Comparison of ENCODE assay signal across 15 cellular contexts in the genomic region with DNA sequence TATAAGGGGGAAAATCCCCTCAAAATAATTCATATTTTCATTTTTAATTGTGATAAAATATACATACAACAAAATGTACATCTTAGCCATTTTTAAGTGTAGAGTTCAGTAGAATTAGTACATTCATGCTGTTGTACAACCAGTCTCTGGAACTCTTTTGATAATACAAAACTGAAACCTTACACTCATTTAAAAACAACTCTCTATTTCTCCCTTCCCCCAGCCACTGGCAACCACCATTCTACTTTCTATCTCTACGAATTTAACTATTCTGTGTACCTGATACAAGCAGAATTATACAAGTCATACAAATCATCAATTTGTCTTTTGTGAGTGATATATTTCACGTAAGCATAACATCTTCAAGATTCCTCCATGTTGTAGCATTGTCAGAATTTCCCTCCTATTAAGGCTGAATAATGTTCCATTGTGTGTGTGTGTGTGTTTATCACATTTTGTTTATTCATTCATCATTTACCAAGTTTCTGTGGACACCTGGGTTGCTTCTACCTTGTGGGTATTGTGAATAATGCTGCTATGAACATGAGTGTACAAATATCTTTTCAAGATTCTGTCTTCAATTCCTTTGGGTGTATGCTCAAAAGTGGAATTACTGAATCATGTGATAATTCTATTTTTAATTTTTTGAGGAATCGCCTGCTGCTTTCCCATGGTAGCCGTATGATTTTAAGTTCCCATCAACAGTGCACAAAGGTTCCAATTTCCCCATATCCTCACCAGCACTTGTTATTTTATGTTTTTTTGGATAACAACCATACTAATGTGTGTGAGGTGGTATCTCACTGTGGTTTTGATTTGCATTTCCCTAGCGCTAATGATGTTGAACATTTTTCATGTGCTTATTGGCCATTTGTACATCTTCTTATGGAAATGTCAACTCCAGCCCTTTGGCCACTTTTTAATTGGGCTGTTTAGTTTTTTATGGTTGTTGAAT. TPM values are rescaled to one million over a fixed set of nuclear protein-coding genes. Genes with fewer than 3 reads are reported as not detected.
DNase-seq lines count a peak whose midpoint lies in the region; ATAC-seq lines count a peak whose summit lies in the region.
"Had no signal": no experiment of that assay in that cellular context is flagged by ENCODE, and none has a peak within 500 bp of the region (broad histone marks: within the 10 kb centered on the region; RNA-seq: fewer than 3 reads in every experiment).

No MANE protein-coding gene starts in this region.

- peaks cover 19% of the 10 kb centered on the region for H3K4me1 Mint-ChIP-seq in activated CD4-positive, alpha-beta memory T cell treated with anti-CD3 and anti-CD28 coated beads for 36 hours (ENCODE audit: low read depth)
- peaks cover 18% of the 10 kb centered on the region for H3K4me1 Mint-ChIP-seq in activated CD4-positive, alpha-beta memory T cell treated with anti-CD3 and anti-CD28 coated beads, Interleukin-2, amount 10 ng/mL, durations not matched to agents 7 days and 5 days
- H3K4me1 Mint-ChIP-seq in activated T-helper 2 cell treated with anti-CD3 and anti-CD28 coated beads, Interferon-gamma antibody, Interleukin-2, Interleukin-4, amounts not matched to agents 10 μg/mL and 5 μg/mL and 100 μg/mL, durations not matched to agents 14 hours and 24 hours and 36 hours (ENCODE audit: low read depth): peaks cover 24% of the 10 kb centered on the region

- intact Hi-C loops in activated CD4-positive, alpha-beta memory T cell treated with anti-CD3 and anti-CD28 coated beads for 36 hours (cut with micrococcal nuclease): loop anchor here (10.0 kb wide), 1 partner anchor 1222 kb away; no protein-coding TSS in a partner anchor
- intact Hi-C loops in activated T-helper 2 cell treated with anti-CD3 and anti-CD28 coated beads, Interferon-gamma antibody, Interleukin-2, Interleukin-4, amounts not matched to agents 10 μg/mL and 5 μg/mL and 100 μg/mL, durations not matched to agents 14 hours and 24 hours and 36 hours (cut with micrococcal nuclease): loop anchor here (10.0 kb wide), 2 partner anchors 212 to 728 kb away; no protein-coding TSS in a partner anchor

- peak; percentile 39 for DNase-seq in activated CD4-positive, alpha-beta memory T cell treated with anti-CD3 and anti-CD28 coated beads for 36 hours
- no peak for DNase-seq in activated CD4-positive, alpha-beta memory T cell treated with anti-CD3 and anti-CD28 coated beads, Interleukin-2, amount 10 ng/mL, durations not matched to agents 7 days and 5 days
- DNase-seq in activated T-helper 2 cell treated with anti-CD3 and anti-CD28 coated beads, Interferon-gamma antibody, Interleukin-2, Interleukin-4, amounts not matched to agents 10 μg/mL and 5 μg/mL and 100 μg/mL, durations not matched to agents 14 hours and 24 hours and 36 hours (ENCODE audit: low spot score): no peak
- no peak for DNase-seq in NCI-H1694 treated with DMSO at 0.1 percent for 48 hours (lab: John Stamatoyannopoulos, UW)
- no peak for DNase-seq in NCI-H1105 treated with DMSO at 0.1 percent for 48 hours (lab: John Stamatoyannopoulos, UW)
- DNase-seq in NCI-H345 (lab: John Stamatoyannopoulos, UW): no peak
- DNase-seq: ACHN, adrenal gland, cerebellar nuclear complex, kidney glomerular epithelial cell, MG63, NCI-H2107 had no signal

- peaks cover 5% of the 10 kb centered on the region for H3K27me3 Mint-ChIP-seq in activated CD4-positive, alpha-beta memory T cell treated with anti-CD3 and anti-CD28 coated beads for 36 hours
- peaks cover 2% of the 10 kb centered on the region for H3K27me3 Mint-ChIP-seq in activated CD4-positive, alpha-beta memory T cell treated with anti-CD3 and anti-CD28 coated beads, Interleukin-2, amount 10 ng/mL, durations not matched to agents 7 days and 5 days
- H3K27me3 Mint-ChIP-seq in activated T-helper 2 cell treated with anti-CD3 and anti-CD28 coated beads, Interferon-gamma antibody, Interleukin-2, Interleukin-4, amounts not matched to agents 10 μg/mL and 5 μg/mL and 100 μg/mL, durations not matched to agents 14 hours and 24 hours and 36 hours (ENCODE audit: low read depth): no peaks in the 10 kb centered on the region

- no peak overlapping the region for H3K4me3 Mint-ChIP-seq in activated CD4-positive, alpha-beta memory T cell treated with anti-CD3 and anti-CD28 coated beads for 36 hours
- H3K4me3 Mint-ChIP-seq in activated CD4-positive, alpha-beta memory T cell treated with anti-CD3 and anti-CD28 coated beads, Interleukin-2, amount 10 ng/mL, durations not matched to agents 7 days and 5 days: no peak overlapping the region
- H3K4me3 Mint-ChIP-seq in activated T-helper 2 cell treated with anti-CD3 and anti-CD28 coated beads, Interferon-gamma antibody, Interleukin-2, Interleukin-4, amounts not matched to agents 10 μg/mL and 5 μg/mL and 100 μg/mL, durations not matched to agents 14 hours and 24 hours and 36 hours (ENCODE audit: low read depth): no peak overlapping the region
- H3K4me3 Mint-ChIP-seq: type B pancreatic cell had no signal

- H3K36me3 Mint-ChIP-seq in activated CD4-positive, alpha-beta memory T cell treated with anti-CD3 and anti-CD28 coated beads for 36 hours: no peaks in the 10 kb centered on the region
- H3K36me3 Mint-ChIP-seq in activated CD4-positive, alpha-beta memory T cell treated with anti-CD3 and anti-CD28 coated beads, Interleukin-2, amount 10 ng/mL, durations not matched to agents 7 days and 5 days (ENCODE audit: low read depth): no peaks in the 10 kb centered on the region
- no peaks in the 10 kb centered on the region for H3K36me3 Mint-ChIP-seq in activated T-helper 2 cell treated with anti-CD3 and anti-CD28 coated beads, Interferon-gamma antibody, Interleukin-2, Interleukin-4, amounts not matched to agents 10 μg/mL and 5 μg/mL and 100 μg/mL, durations not matched to agents 14 hours and 24 hours and 36 hours (ENCODE audit: low read depth)
- H3K36me3 Mint-ChIP-seq: type B pancreatic cell had no signal

- H3K27ac Mint-ChIP-seq in activated CD4-positive, alpha-beta memory T cell treated with anti-CD3 and anti-CD28 coated beads for 36 hours: no peak overlapping the region
- H3K27ac Mint-ChIP-seq in activated CD4-positive, alpha-beta memory T cell treated with anti-CD3 and anti-CD28 coated beads, Interleukin-2, amount 10 ng/mL, durations not matched to agents 7 days and 5 days: no peak overlapping the region
- peak overlapping the region; percentile 21 for H3K27ac Mint-ChIP-seq in activated T-helper 2 cell treated with anti-CD3 and anti-CD28 coated beads, Interferon-gamma antibody, Interleukin-2, Interleukin-4, amounts not matched to agents 10 μg/mL and 5 μg/mL and 100 μg/mL, durations not matched to agents 14 hours and 24 hours and 36 hours
- H3K27ac Mint-ChIP-seq: type B pancreatic cell had no signal

- CTCF ChIA-PET in activated CD4-positive, alpha-beta memory T cell treated with anti-CD3 and anti-CD28 coated beads for 36 hours (lab: Charles Lee): no interaction called here
- CTCF ChIA-PET in activated CD4-positive, alpha-beta memory T cell treated with anti-CD3 and anti-CD28 coated beads, Interleukin-2, amount 10 ng/mL, durations not matched to agents 7 days and 5 days (lab: Charles Lee): no interaction called here

- no peaks in the 10 kb centered on the region for H3K9me3 Mint-ChIP-seq in activated CD4-positive, alpha-beta memory T cell treated with anti-CD3 and anti-CD28 coated beads for 36 hours
- H3K9me3 Mint-ChIP-seq in activated CD4-positive, alpha-beta memory T cell treated with anti-CD3 and anti-CD28 coated beads, Interleukin-2, amount 10 ng/mL, durations not matched to agents 7 days and 5 days: peaks cover 5% of the 10 kb centered on the region
- H3K9me3 Mint-ChIP-seq in activated T-helper 2 cell treated with anti-CD3 and anti-CD28 coated beads, Interferon-gamma antibody, Interleukin-2, Interleukin-4, amounts not matched to agents 10 μg/mL and 5 μg/mL and 100 μg/mL, durations not matched to agents 14 hours and 24 hours and 36 hours: peaks cover 10% of the 10 kb centered on the region
- H3K9me3 Mint-ChIP-seq: type B pancreatic cell had no signal

- ATAC-seq in GM19035 (IDR thresholded peaks at IDR 0.05; ENCODE audit: unreplicated experiment) (peak; percentile 79), HG02938 (IDR thresholded peaks at IDR 0.05; ENCODE audit: unreplicated experiment) (peak; percentile 82)

- POLR2A ChIA-PET in activated CD4-positive, alpha-beta memory T cell treated with anti-CD3 and anti-CD28 coated beads for 36 hours (lab: Charles Lee): no interaction called here
- POLR2A ChIA-PET in activated CD4-positive, alpha-beta memory T cell treated with anti-CD3 and anti-CD28 coated beads, Interleukin-2, amount 10 ng/mL, durations not matched to agents 7 days and 5 days (lab: Charles Lee): no interaction called here

RNA-seq across cellular contexts. Expression of gene EBLN1, which starts 4.7 kb away (rescaled TPM):
- total RNA-seq in activated CD4-positive, alpha-beta memory T cell treated with anti-CD3 and anti-CD28 coated beads for 36 hours: not detected
- not detected for total RNA-seq in activated CD4-positive, alpha-beta memory T cell treated with anti-CD3 and anti-CD28 coated beads, Interleukin-2, amount 10 ng/mL, durations not matched to agents 7 days and 5 days
- not detected in 2 replicates for total RNA-seq in activated T-helper 2 cell treated with anti-CD3 and anti-CD28 coated beads, Interferon-gamma antibody, Interleukin-2, Interleukin-4, amounts not matched to agents 10 μg/mL and 5 μg/mL and 100 μg/mL, durations not matched to agents 14 hours and 24 hours and 36 hours
- total RNA-seq: adrenal gland had no signal
